ENCODE assay signal across 8 cellular contexts in the genomic region with DNA sequence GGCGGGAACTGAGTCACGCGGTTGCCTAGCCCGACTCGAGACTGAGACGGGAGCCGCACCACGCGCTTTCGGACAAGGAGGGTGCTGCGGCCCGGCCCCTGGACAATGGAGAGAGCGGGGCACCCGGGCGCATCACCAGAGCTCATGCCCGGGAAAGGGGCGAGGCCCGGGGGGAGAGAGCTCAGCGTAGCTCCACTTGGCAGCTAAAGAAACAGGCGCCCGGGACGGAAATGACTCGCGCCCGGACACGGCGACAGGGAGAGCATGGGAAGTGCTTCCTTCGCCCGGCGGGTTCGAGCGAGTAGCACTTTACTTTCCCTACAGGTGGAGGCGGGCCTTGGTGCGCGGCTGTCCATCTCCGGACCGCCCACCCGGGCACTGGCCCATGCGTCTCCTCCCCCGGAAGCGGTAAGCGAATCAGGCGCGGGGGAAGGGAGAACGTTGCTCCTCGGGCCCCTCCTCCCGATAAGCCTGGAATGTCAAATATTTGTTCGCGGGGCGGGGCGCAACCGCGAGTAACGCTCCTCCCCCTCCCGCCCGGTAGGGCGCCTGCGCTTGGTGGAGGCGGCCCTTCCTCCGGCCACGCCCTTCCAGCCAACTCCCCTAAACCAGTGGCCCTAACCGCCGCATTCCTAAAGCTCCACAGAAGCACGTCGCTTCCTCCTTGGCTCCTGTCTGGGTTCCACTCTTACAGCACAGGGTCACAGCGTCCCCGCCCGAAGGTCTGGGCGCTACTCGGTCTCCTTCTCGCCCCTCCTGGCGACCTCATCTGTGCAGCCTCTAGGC. TPM values are rescaled to one million over a fixed set of nuclear protein-coding genes. Genes with fewer than 3 reads are reported as not detected.
A peak's percentile ranks its signal among the peaks of the same experiment; 100 is the strongest.
DNase-seq lines count a peak whose midpoint lies in the region; ATAC-seq, FAIRE-seq and TF ChIP-seq lines count a peak whose summit lies in the region.

No MANE protein-coding gene starts in this region.

- peak; percentile 23 for FAIRE-seq in urothelium cell line (lab: Jason Lieb, UNC)

- TF ChIP-seq CTCF in GM13976 (IDR thresholded peaks at IDR 0.05; ENCODE audit: borderline replicate concordance, control extremely low read depth, extremely low read depth, insufficient read depth, missing control alignments) (no peak), astrocyte of the cerebellum (IDR thresholded peaks at IDR 0.05; ENCODE audit: low read depth, low read length, missing control alignments) (no peak)

- peak overlapping the region; percentile 43 for H3K4me3 ChIP-seq in astrocyte of the cerebellum (ENCODE audit: low read depth, low read length)
- peak overlapping the region; percentile 67 for H3K4me3 ChIP-seq in right cardiac atrium (ENCODE audit: low read length)

- ATAC-seq in HG02852 (IDR thresholded peaks at IDR 0.05; ENCODE audit: unreplicated experiment) = peak; percentile 74
- peak; percentile 91 to 93 for ATAC-seq in right cardiac atrium

- in situ Hi-C loops in GM13976 (cut with MboI; ENCODE audit: low sequenced_read_pairs, unreplicated experiment) (no loop called here), astrocyte of the cerebellum (cut with HindIII; ENCODE audit: low sequenced_read_pairs) (no loop called here)

- H3K27me3 ChIP-seq in right cardiac atrium (ENCODE audit: control insufficient read depth, insufficient read depth) = no peaks in the 10 kb centered on the region

- intact Hi-C loops in right cardiac atrium (cut with DNase I) = loop anchor here in 1 of 4 donors (10.0 kb wide), 1 partner anchor 243 kb away; the partner anchor contains the start of gene DPEP2

- H3K27ac ChIP-seq in right cardiac atrium (ENCODE audit: low read length) = peak overlapping the region; percentile 50

- WGBS in right cardiac atrium = under 1% methylated on average over 72 of the region's 72 CpGs

- H3K9me3 ChIP-seq in right cardiac atrium (ENCODE audit: control insufficient read depth, low read length) = no peaks in the 10 kb centered on the region

- no peaks in the 10 kb centered on the region for H3K4me1 ChIP-seq in right cardiac atrium (ENCODE audit: control insufficient read depth, insufficient read depth, low read length)

- DNase-seq in GM13976 (ENCODE audit: low spot score) (peak; percentile 99), NCI-H1694 treated with DMSO at 0.1 percent for 48 hours (lab: John Stamatoyannopoulos, UW) (peak; percentile 79), T-helper 22 cell (ENCODE audit: low read depth) (peak; percentile 82), astrocyte of the cerebellum (ENCODE audit: low read depth) (peak; percentile 95), right cardiac atrium (peak; percentile 98 to 99 (median 99)), pulmonary artery endothelial cell (ENCODE audit: low read depth, low spot score) (peak; percentile 89), urothelium cell line (ENCODE audit: low spot score) (peak; percentile 99)

RNA-seq across cellular contexts. Expression of gene ESRP2, which starts 1.5 kb away (rescaled TPM):
- total RNA-seq in right cardiac atrium (under 1 TPM; 0.14 to 0.59 (median 0.36) TPM), pulmonary artery endothelial cell (0.13 and 0.25 TPM in 2 replicates)
- polyA plus RNA-seq in right cardiac atrium = 0.16 TPM

RNA-seq across cellular contexts. Expression of gene PLA2G15, which starts 7.7 kb away (rescaled TPM):
- total RNA-seq in right cardiac atrium (10 to 100 TPM; 20.2 to 30.8 (median 28.7) TPM), pulmonary artery endothelial cell (16.6 and 24.5 TPM in 2 replicates)
- polyA plus RNA-seq in right cardiac atrium = 18.2 TPM

RNA-seq across cellular contexts. Expression of gene SLC7A6, which starts 26.9 kb away (rescaled TPM):
- 10 to 100 TPM; 39.0 to 60.7 (median 51.3) TPM for total RNA-seq in right cardiac atrium
- polyA plus RNA-seq in right cardiac atrium = 25.0 TPM
- 17.9 and 21.7 TPM in 2 replicates for total RNA-seq in pulmonary artery endothelial cell

Comparison
In these comparisons a context has a peak if more than half of its experiments do, and no peak if none do; other contexts are left out.
1. Peak in every context shown above with its lines: DNase-seq, ATAC-seq, H3K4me3 ChIP-seq and H3K27ac ChIP-seq.